In the genomic region with DNA sequence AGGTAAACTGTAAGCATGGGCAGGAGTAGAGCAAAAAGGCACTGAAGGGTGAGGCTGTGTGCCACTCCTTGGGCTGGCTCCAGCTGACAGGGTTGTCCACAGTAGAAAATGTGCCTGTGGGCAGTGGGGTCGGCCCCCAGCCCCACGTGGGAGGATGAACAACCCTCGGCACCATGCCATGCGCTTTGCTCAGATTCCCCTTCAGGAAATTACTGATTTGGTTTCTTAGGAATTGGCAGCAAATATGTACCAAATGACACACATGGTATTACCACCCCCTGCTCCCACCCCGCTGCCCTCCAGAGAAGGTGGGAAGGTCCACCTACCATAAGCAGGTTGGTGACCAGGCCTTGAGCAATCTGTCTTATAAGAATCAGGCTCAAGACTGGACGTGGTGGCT, we compare ENCODE assay signal across 29 cellular contexts.
"Had no signal": no experiment of that assay in that cellular context is flagged by ENCODE, and none has a peak within 500 bp of the region (broad histone marks: within the 10 kb centered on the region; RNA-seq: fewer than 3 reads in every experiment).

No MANE protein-coding gene starts in this region.

- H2AFZ ChIP-seq: hepatocyte had no signal

- H3K36me3 Mint-ChIP-seq: natural killer cell had no signal

- H3K4me1 Mint-ChIP-seq: memory B cell; natural killer cell; stimulated activated naive B cell treated with anti-CD40 and anti-IgM and Interleukin-4, amounts not matched to agents 10 μg/mL and 1 μg/mL and 100 μg/mL, for 72 hours had no signal

- H3K4me3 ChIP-seq: dorsolateral prefrontal cortex, esophagus muscularis mucosa, gastroesophageal sphincter, heart left ventricle, hepatocyte, left ventricle myocardium inferior, lower lobe of right lung, pancreas, skin epidermis, thoracic aorta, tibial nerve, upper lobe of right lung, uterus had no signal

- H3K27me3 Mint-ChIP-seq: memory B cell; progenitor cell of endocrine pancreas; stimulated activated naive B cell treated with anti-CD40 and anti-IgM and Interleukin-4, amounts not matched to agents 10 μg/mL and 1 μg/mL and 100 μg/mL, for 72 hours; stimulated activated naive CD8-positive, alpha-beta T cell treated with anti-CD3 and anti-CD28 coated beads, Interleukin-15, Interleukin-2, amounts not matched to agents 100 ng/mL and 50 ng/mL, for 24 hours had no signal

- H3K4me1 ChIP-seq: esophagus muscularis mucosa, foreskin keratinocyte, gastroesophageal sphincter, heart left ventricle, left ventricle myocardium inferior, lower lobe of right lung, pancreas, upper lobe of right lung, uterus had no signal

- H3K27ac Mint-ChIP-seq: memory B cell; natural killer cell; progenitor cell of endocrine pancreas; stimulated activated naive B cell treated with anti-CD40 and anti-IgM and Interleukin-4, amounts not matched to agents 10 μg/mL and 1 μg/mL and 100 μg/mL, for 72 hours; stimulated activated naive CD8-positive, alpha-beta T cell treated with anti-CD3 and anti-CD28 coated beads, Interleukin-15, Interleukin-2, amounts not matched to agents 100 ng/mL and 50 ng/mL, for 24 hours had no signal

- H3K9me3 Mint-ChIP-seq: memory B cell; natural killer cell; stimulated activated naive B cell treated with anti-CD40 and anti-IgM and Interleukin-4, amounts not matched to agents 10 μg/mL and 1 μg/mL and 100 μg/mL, for 72 hours; stimulated activated naive CD8-positive, alpha-beta T cell treated with anti-CD3 and anti-CD28 coated beads, Interleukin-15, Interleukin-2, amounts not matched to agents 100 ng/mL and 50 ng/mL, for 24 hours had no signal

- DNase-seq: caudate nucleus; cerebellar nuclear complex; effector CD4-positive, alpha-beta T cell; foreskin keratinocyte; left colon; left ventricle myocardium inferior; lower lobe of right lung; natural killer cell; pancreas; stimulated activated CD4-positive, alpha-beta T cell treated with anti-CD3 and anti-CD28 coated beads, Interleukin-15, amount 100 ng/mL, for 24 hours; stimulated activated CD4-positive, alpha-beta T cell treated with anti-CD3 and anti-CD28 coated beads, Interleukin-2, amount 100 ng/mL, for 48 hours; stimulated activated naive B cell treated with anti-CD40 and anti-IgM and Interleukin-4, amounts not matched to agents 10 μg/mL and 1 μg/mL and 100 μg/mL, for 72 hours; upper lobe of right lung; uterus had no signal

- H3K4me3 Mint-ChIP-seq: memory B cell; natural killer cell; neural crest cell; stimulated activated naive B cell treated with anti-CD40 and anti-IgM and Interleukin-4, amounts not matched to agents 10 μg/mL and 1 μg/mL and 100 μg/mL, for 72 hours; stimulated activated naive CD8-positive, alpha-beta T cell treated with anti-CD3 and anti-CD28 coated beads, Interleukin-15, Interleukin-2, amounts not matched to agents 100 ng/mL and 50 ng/mL, for 24 hours had no signal

- H3K4me2 ChIP-seq: hepatocyte had no signal

- H3K36me3 ChIP-seq: lower lobe of right lung, neutrophil, pancreas, upper lobe of right lung, uterus had no signal

- H3K27me3 ChIP-seq: dorsolateral prefrontal cortex, esophagus muscularis mucosa, foreskin keratinocyte, gastroesophageal sphincter, heart left ventricle, hepatocyte, neutrophil, pancreas, tibial nerve, upper lobe of right lung, uterus had no signal

- H3K9me3 ChIP-seq: lower lobe of right lung, neutrophil, pancreas, thoracic aorta, upper lobe of right lung, uterus had no signal

- H3K79me2 ChIP-seq: hepatocyte had no signal

- H3K27ac ChIP-seq: dorsolateral prefrontal cortex, esophagus muscularis mucosa, foreskin keratinocyte, gastroesophageal sphincter, heart left ventricle, hepatocyte, left ventricle myocardium inferior, lower lobe of right lung, neutrophil, pancreas, thoracic aorta, upper lobe of right lung, uterus had no signal

- FAIRE-seq: colon, endothelial cell of umbilical vein, pancreas had no signal
